1 cellular context compared by ENCODE assay signal in the genomic region with DNA sequence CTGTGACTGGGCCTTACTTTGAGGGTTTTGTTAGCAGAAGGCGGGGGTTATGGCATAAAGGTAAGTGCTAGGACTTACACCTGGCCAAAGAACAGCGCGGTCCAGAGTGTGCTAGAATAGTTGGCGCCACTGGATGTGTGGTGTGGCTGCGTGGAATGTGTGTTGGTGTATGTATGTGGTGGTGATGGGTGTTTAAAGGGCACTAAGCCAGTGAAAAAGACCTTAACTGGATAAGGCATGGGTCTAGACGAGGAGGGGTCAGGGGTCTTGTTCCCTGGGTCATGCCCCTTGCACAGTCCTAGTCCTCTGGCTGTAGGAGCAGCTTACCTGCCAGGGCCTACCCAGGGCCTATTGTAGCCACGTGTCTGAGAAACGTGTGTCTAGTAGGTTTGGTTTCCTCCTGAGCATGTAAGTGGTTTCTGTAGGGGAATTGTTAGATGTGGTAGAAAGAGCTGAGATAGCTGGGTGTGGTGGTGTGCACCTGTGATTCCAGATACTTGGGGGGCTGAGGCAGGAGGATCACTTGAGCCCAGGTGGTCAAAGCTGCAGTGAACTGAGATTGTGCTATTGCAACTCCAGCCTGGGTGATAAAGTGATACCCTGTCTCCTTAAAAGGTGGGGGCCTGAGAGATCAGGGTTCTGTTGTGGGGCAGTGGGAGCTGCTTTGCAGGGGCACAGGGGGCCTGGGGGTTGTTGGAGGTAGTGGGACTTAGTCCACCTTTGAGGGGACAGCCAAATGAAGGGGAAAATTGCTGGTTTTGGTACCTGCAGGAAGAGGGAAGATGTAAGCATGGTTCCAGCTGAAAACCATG.
TF ChIP-seq lines count a peak whose summit lies in the region.

No MANE protein-coding gene starts in this region.

TF ChIP-seq in HepG2, 621 proteins besides CTCF, POLR2A, EP300 and RAD21 (continued from another document):
- TF ChIP-seq, protein P1, sequence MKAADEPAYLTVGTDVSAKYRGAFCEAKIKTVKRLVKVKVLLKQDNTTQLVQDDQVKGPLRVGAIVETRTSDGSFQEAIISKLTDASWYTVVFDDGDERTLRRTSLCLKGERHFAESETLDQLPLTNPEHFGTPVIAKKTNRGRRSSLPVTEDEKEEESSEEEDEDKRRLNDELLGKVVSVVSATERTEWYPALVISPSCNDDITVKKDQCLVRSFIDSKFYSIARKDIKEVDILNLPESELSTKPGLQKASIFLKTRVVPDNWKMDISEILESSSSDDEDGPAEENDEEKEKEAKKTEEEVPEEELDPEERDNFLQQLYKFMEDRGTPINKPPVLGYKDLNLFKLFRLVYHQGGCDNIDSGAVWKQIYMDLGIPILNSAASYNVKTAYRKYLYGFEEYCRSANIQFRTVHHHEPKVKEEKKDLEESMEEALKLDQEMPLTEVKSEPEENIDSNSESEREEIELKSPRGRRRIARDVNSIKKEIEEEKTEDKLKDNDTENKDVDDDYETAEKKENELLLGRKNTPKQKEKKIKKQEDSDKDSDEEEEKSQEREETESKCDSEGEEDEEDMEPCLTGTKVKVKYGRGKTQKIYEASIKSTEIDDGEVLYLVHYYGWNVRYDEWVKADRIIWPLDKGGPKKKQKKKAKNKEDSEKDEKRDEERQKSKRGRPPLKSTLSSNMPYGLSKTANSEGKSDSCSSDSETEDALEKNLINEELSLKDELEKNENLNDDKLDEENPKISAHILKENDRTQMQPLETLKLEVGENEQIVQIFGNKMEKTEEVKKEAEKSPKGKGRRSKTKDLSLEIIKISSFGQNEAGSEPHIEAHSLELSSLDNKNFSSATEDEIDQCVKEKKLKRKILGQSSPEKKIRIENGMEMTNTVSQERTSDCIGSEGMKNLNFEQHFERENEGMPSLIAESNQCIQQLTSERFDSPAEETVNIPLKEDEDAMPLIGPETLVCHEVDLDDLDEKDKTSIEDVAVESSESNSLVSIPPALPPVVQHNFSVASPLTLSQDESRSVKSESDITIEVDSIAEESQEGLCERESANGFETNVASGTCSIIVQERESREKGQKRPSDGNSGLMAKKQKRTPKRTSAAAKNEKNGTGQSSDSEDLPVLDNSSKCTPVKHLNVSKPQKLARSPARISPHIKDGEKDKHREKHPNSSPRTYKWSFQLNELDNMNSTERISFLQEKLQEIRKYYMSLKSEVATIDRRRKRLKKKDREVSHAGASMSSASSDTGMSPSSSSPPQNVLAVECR (CRISPR knock-in tag; IDR thresholded peaks at IDR 0.05; ENCODE audit: borderline replicate concordance), result no peak
- TF ChIP-seq RBM22 (optimal IDR thresholded peaks at IDR 0.05; ENCODE audit: low read length) (peak; percentile 97), SSRP1 (CRISPR knock-in tag; IDR thresholded peaks at IDR 0.05) (peak; percentile 21; the same call in 1 of the 2 replicates), MAFK (conservative IDR thresholded peaks at IDR 0.05 in 1 of 2, IDR thresholded peaks at IDR 0.05 in 1 of 2; ENCODE audit: low read length in 2 of 2) (no peak), PAF1 (CRISPR knock-in tag; IDR thresholded peaks at IDR 0.05) (peak; percentile 74; the same call in 1 of the 2 replicates), NFIC (IDR thresholded peaks at IDR 0.05; ENCODE audit: low read length) (peak; percentile 43; the same call in 1 of the 2 replicates), ZNF343 (CRISPR knock-in tag; IDR thresholded peaks at IDR 0.05) (0 out of 2 replicates have a peak, but pooled peaks have one; percentile 38), PPARG (CRISPR knock-in tag; conservative IDR thresholded peaks at IDR 0.05) (no peak), ZNF431 (CRISPR knock-in tag; IDR thresholded peaks at IDR 0.05; ENCODE audit: borderline replicate concordance, low read depth) (no peak), ZNF264 (CRISPR knock-in tag; IDR thresholded peaks at IDR 0.05) (no peak), TARDBP (CRISPR knock-in tag; IDR thresholded peaks at IDR 0.05) (peak; percentile 85; the same call in 1 of the 2 replicates), KDM2A (CRISPR knock-in tag; IDR thresholded peaks at IDR 0.05; ENCODE audit: borderline replicate concordance, low read depth) (peak; percentile 55; the same call in 1 of the 2 replicates), KDM3A (CRISPR knock-in tag; IDR thresholded peaks at IDR 0.05; ENCODE audit: low read depth) (no peak)
- TF ChIP-seq, protein P2, sequence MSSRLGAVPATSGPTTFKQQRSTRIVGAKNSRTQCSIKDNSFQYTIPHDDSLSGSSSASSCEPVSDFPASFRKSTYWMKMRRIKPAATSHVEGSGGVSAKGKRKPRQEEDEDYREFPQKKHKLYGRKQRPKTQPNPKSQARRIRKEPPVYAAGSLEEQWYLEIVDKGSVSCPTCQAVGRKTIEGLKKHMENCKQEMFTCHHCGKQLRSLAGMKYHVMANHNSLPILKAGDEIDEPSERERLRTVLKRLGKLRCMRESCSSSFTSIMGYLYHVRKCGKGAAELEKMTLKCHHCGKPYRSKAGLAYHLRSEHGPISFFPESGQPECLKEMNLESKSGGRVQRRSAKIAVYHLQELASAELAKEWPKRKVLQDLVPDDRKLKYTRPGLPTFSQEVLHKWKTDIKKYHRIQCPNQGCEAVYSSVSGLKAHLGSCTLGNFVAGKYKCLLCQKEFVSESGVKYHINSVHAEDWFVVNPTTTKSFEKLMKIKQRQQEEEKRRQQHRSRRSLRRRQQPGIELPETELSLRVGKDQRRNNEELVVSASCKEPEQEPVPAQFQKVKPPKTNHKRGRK (CRISPR knock-in tag; IDR thresholded peaks at IDR 0.05), result no peak
- TF ChIP-seq, protein P3, sequence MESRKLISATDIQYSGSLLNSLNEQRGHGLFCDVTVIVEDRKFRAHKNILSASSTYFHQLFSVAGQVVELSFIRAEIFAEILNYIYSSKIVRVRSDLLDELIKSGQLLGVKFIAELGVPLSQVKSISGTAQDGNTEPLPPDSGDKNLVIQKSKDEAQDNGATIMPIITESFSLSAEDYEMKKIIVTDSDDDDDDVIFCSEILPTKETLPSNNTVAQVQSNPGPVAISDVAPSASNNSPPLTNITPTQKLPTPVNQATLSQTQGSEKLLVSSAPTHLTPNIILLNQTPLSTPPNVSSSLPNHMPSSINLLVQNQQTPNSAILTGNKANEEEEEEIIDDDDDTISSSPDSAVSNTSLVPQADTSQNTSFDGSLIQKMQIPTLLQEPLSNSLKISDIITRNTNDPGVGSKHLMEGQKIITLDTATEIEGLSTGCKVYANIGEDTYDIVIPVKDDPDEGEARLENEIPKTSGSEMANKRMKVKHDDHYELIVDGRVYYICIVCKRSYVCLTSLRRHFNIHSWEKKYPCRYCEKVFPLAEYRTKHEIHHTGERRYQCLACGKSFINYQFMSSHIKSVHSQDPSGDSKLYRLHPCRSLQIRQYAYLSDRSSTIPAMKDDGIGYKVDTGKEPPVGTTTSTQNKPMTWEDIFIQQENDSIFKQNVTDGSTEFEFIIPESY (CRISPR knock-in tag; IDR thresholded peaks at IDR 0.05), result peak; percentile 71; the same call in 1 of the 2 replicates
- TF ChIP-seq, protein P4, sequence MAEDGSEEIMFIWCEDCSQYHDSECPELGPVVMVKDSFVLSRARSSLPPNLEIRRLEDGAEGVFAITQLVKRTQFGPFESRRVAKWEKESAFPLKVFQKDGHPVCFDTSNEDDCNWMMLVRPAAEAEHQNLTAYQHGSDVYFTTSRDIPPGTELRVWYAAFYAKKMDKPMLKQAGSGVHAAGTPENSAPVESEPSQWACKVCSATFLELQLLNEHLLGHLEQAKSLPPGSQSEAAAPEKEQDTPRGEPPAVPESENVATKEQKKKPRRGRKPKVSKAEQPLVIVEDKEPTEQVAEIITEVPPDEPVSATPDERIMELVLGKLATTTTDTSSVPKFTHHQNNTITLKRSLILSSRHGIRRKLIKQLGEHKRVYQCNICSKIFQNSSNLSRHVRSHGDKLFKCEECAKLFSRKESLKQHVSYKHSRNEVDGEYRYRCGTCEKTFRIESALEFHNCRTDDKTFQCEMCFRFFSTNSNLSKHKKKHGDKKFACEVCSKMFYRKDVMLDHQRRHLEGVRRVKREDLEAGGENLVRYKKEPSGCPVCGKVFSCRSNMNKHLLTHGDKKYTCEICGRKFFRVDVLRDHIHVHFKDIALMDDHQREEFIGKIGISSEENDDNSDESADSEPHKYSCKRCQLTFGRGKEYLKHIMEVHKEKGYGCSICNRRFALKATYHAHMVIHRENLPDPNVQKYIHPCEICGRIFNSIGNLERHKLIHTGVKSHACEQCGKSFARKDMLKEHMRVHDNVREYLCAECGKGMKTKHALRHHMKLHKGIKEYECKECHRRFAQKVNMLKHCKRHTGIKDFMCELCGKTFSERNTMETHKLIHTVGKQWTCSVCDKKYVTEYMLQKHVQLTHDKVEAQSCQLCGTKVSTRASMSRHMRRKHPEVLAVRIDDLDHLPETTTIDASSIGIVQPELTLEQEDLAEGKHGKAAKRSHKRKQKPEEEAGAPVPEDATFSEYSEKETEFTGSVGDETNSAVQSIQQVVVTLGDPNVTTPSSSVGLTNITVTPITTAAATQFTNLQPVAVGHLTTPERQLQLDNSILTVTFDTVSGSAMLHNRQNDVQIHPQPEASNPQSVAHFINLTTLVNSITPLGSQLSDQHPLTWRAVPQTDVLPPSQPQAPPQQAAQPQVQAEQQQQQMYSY (CRISPR knock-in tag; IDR thresholded peaks at IDR 0.05), result no peak
- TF ChIP-seq, protein P5, sequence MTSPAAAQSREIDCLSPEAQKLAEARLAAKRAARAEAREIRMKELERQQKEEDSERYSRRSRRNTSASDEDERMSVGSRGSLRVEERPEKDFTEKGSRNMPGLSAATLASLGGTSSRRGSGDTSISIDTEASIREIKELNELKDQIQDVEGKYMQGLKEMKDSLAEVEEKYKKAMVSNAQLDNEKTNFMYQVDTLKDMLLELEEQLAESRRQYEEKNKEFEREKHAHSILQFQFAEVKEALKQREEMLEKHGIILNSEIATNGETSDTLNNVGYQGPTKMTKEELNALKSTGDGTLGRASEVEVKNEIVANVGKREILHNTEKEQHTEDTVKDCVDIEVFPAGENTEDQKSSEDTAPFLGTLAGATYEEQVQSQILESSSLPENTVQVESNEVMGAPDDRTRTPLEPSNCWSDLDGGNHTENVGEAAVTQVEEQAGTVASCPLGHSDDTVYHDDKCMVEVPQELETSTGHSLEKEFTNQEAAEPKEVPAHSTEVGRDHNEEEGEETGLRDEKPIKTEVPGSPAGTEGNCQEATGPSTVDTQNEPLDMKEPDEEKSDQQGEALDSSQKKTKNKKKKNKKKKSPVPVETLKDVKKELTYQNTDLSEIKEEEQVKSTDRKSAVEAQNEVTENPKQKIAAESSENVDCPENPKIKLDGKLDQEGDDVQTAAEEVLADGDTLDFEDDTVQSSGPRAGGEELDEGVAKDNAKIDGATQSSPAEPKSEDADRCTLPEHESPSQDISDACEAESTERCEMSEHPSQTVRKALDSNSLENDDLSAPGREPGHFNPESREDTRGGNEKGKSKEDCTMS (CRISPR knock-in tag; conservative IDR thresholded peaks at IDR 0.05), result no peak
TF ChIP-seq in HepG2: peak in this region for 9.
